24 cellular contexts compared by ENCODE assay signal in genomic region chr18:48595703-48596218, GRCh38.
"Had no signal": no experiment of that assay in that cellular context is flagged by ENCODE, and none has a peak within 500 bp of the region (broad histone marks: within the 10 kb centered on the region; RNA-seq: fewer than 3 reads in every experiment).

No MANE protein-coding gene starts in this region.

- H3K36me3 Mint-ChIP-seq: activated CD4-positive, alpha-beta memory T cell treated with anti-CD3 and anti-CD28 coated beads for 36 hours; activated naive CD8-positive, alpha-beta T cell treated with anti-CD3 and anti-CD28 coated beads, Interleukin-2, amount 10 ng/mL, durations not matched to agents 7 days and 5 days; natural killer cell treated with Interleukin-12 subunit alpha and Interleukin-12 subunit beta and Interleukin-15 and Interleukin-18, amount 100 ng/mL, for 72 hours had no signal

- H3K9me3 Mint-ChIP-seq: activated CD4-positive, alpha-beta memory T cell treated with anti-CD3 and anti-CD28 coated beads for 36 hours; activated CD4-positive, alpha-beta T cell treated with anti-CD3 and anti-CD28 coated beads, Interleukin-2, amount 10 ng/mL, durations not matched to agents 24 days and 14 days; activated naive CD4-positive, alpha-beta T cell treated with anti-CD3 and anti-CD28 coated beads for 36 hours; activated naive CD8-positive, alpha-beta T cell treated with anti-CD3 and anti-CD28 coated beads, Interleukin-2, amount 10 ng/mL, durations not matched to agents 7 days and 5 days; activated T-helper 1 cell treated with anti-CD3 and anti-CD28 coated beads, Interleukin-12 subunit alpha, Interleukin-12 subunit beta, Interleukin-2, Interleukin-4 antibody, amounts not matched to agents 30 ng/mL and 10 ng/mL and 1 ng/mL, durations not matched to agents 14 hours and 24 hours and 36 hours; brain; natural killer cell treated with Interleukin-12 subunit alpha and Interleukin-12 subunit beta and Interleukin-15 and Interleukin-18, amount 100 ng/mL, for 72 hours; stimulated activated naive CD8-positive, alpha-beta T cell treated with anti-CD3 and anti-CD28 coated beads, Interleukin-15, Interleukin-2, amounts not matched to agents 100 ng/mL and 50 ng/mL, for 24 hours; T-helper 2 cell treated with Interferon-gamma antibody and Interleukin-4, amounts not matched to agents 5 μg/mL and 100 μg/mL, for 36 hours had no signal

- H3K9me3 ChIP-seq: ascending aorta, left lung, mucosa of descending colon, right lobe of liver, thyroid gland, upper lobe of left lung had no signal

- H3K4me1 Mint-ChIP-seq: activated CD4-positive, alpha-beta T cell treated with anti-CD3 and anti-CD28 coated beads, Interleukin-2, amount 10 ng/mL, durations not matched to agents 24 days and 14 days; activated naive CD8-positive, alpha-beta T cell treated with anti-CD3 and anti-CD28 coated beads, Interleukin-2, amount 10 ng/mL, durations not matched to agents 7 days and 5 days had no signal

- H3K4me3 Mint-ChIP-seq: activated CD4-positive, alpha-beta memory T cell treated with anti-CD3 and anti-CD28 coated beads for 36 hours; activated CD4-positive, alpha-beta T cell treated with anti-CD3 and anti-CD28 coated beads, Interleukin-2, amount 10 ng/mL, durations not matched to agents 24 days and 14 days; activated naive CD4-positive, alpha-beta T cell treated with anti-CD3 and anti-CD28 coated beads for 36 hours; activated naive CD8-positive, alpha-beta T cell treated with anti-CD3 and anti-CD28 coated beads, Interleukin-2, amount 10 ng/mL, durations not matched to agents 7 days and 5 days; activated T-helper 1 cell treated with anti-CD3 and anti-CD28 coated beads, Interleukin-12 subunit alpha, Interleukin-12 subunit beta, Interleukin-2, Interleukin-4 antibody, amounts not matched to agents 30 ng/mL and 10 ng/mL and 1 ng/mL, durations not matched to agents 14 hours and 24 hours and 36 hours; brain; natural killer cell treated with Interleukin-12 subunit alpha and Interleukin-12 subunit beta and Interleukin-15 and Interleukin-18, amount 100 ng/mL, for 72 hours; stimulated activated naive CD8-positive, alpha-beta T cell treated with anti-CD3 and anti-CD28 coated beads, Interleukin-15, Interleukin-2, amounts not matched to agents 100 ng/mL and 50 ng/mL, for 24 hours; T-helper 2 cell treated with Interferon-gamma antibody and Interleukin-4, amounts not matched to agents 5 μg/mL and 100 μg/mL, for 36 hours had no signal

- H3K27me3 Mint-ChIP-seq: activated CD4-positive, alpha-beta memory T cell treated with anti-CD3 and anti-CD28 coated beads for 36 hours; activated CD4-positive, alpha-beta T cell treated with anti-CD3 and anti-CD28 coated beads, Interleukin-2, amount 10 ng/mL, durations not matched to agents 24 days and 14 days; activated naive CD8-positive, alpha-beta T cell treated with anti-CD3 and anti-CD28 coated beads, Interleukin-2, amount 10 ng/mL, durations not matched to agents 7 days and 5 days; brain; natural killer cell treated with Interleukin-12 subunit alpha and Interleukin-12 subunit beta and Interleukin-15 and Interleukin-18, amount 100 ng/mL, for 72 hours; stimulated activated naive CD8-positive, alpha-beta T cell treated with anti-CD3 and anti-CD28 coated beads, Interleukin-15, Interleukin-2, amounts not matched to agents 100 ng/mL and 50 ng/mL, for 24 hours had no signal

- H3K4me1 ChIP-seq: foreskin keratinocyte, left lung, upper lobe of left lung had no signal

- H3K27ac Mint-ChIP-seq: activated CD4-positive, alpha-beta memory T cell treated with anti-CD3 and anti-CD28 coated beads for 36 hours; activated CD4-positive, alpha-beta T cell treated with anti-CD3 and anti-CD28 coated beads, Interleukin-2, amount 10 ng/mL, durations not matched to agents 24 days and 14 days; activated naive CD4-positive, alpha-beta T cell treated with anti-CD3 and anti-CD28 coated beads for 36 hours; activated naive CD8-positive, alpha-beta T cell treated with anti-CD3 and anti-CD28 coated beads, Interleukin-2, amount 10 ng/mL, durations not matched to agents 7 days and 5 days; activated T-helper 1 cell treated with anti-CD3 and anti-CD28 coated beads, Interleukin-12 subunit alpha, Interleukin-12 subunit beta, Interleukin-2, Interleukin-4 antibody, amounts not matched to agents 30 ng/mL and 10 ng/mL and 1 ng/mL, durations not matched to agents 14 hours and 24 hours and 36 hours; natural killer cell treated with Interleukin-12 subunit alpha and Interleukin-12 subunit beta and Interleukin-15 and Interleukin-18, amount 100 ng/mL, for 72 hours; stimulated activated naive CD8-positive, alpha-beta T cell treated with anti-CD3 and anti-CD28 coated beads, Interleukin-15, Interleukin-2, amounts not matched to agents 100 ng/mL and 50 ng/mL, for 24 hours; T-helper 2 cell treated with Interferon-gamma antibody and Interleukin-4, amounts not matched to agents 5 μg/mL and 100 μg/mL, for 36 hours had no signal

- ATAC-seq: foreskin keratinocyte; left lung; mucosa of descending colon; natural killer cell treated with Interleukin-12 subunit alpha and Interleukin-12 subunit beta and Interleukin-15 and Interleukin-18, amount 100 ng/mL, for 72 hours; right lobe of liver had no signal

- H3K27me3 ChIP-seq: ascending aorta, foreskin keratinocyte, left lung, right lobe of liver, thyroid gland, upper lobe of left lung had no signal

- H3K4me3 ChIP-seq: ascending aorta, left lung, mucosa of descending colon, right lobe of liver, skin epidermis, thyroid gland, upper lobe of left lung had no signal

- H3K27ac ChIP-seq: foreskin keratinocyte, left lung, right lobe of liver, skin epidermis, thyroid gland, upper lobe of left lung had no signal

- DNase-seq: activated CD4-positive, alpha-beta memory T cell treated with anti-CD3 and anti-CD28 coated beads for 36 hours; activated CD4-positive, alpha-beta T cell treated with anti-CD3 and anti-CD28 coated beads, Interleukin-2, amount 10 ng/mL, durations not matched to agents 24 days and 14 days; activated CD8-positive, alpha-beta memory T cell treated with anti-CD3 and anti-CD28 coated beads, Interleukin-2, amount 50 U/mL, for 4 hours; activated effector memory CD4-positive, alpha-beta T cell treated with anti-CD3 and anti-CD28 coated beads, Interleukin-2, amount 50 U/mL, for 16 hours; activated naive CD4-positive, alpha-beta T cell treated with anti-CD3 and anti-CD28 coated beads for 36 hours; activated naive CD8-positive, alpha-beta T cell treated with anti-CD3 and anti-CD28 coated beads, Interleukin-2, amount 10 ng/mL, durations not matched to agents 7 days and 5 days; activated T-cell treated with anti-CD3 and anti-CD28 coated beads, Interleukin-2, amount 50 U/mL, for 1 hour; foreskin keratinocyte; kidney glomerular epithelial cell; left lung; mucosa of descending colon; right lobe of liver; stimulated activated CD4-positive, alpha-beta T cell treated with anti-CD3 and anti-CD28 coated beads, Interleukin-12 subunit alpha, Interleukin-12 subunit beta, amount 100 ng/mL, for 4 hours; stimulated activated CD4-positive, alpha-beta T cell treated with anti-CD3 and anti-CD28 coated beads, Interleukin-4, amount 100 ng/mL, for 1 hour; T-helper 1 cell; thyroid gland; upper lobe of left lung had no signal

- H3K36me3 ChIP-seq: right lobe of liver, thyroid gland had no signal
